In the genomic region with DNA sequence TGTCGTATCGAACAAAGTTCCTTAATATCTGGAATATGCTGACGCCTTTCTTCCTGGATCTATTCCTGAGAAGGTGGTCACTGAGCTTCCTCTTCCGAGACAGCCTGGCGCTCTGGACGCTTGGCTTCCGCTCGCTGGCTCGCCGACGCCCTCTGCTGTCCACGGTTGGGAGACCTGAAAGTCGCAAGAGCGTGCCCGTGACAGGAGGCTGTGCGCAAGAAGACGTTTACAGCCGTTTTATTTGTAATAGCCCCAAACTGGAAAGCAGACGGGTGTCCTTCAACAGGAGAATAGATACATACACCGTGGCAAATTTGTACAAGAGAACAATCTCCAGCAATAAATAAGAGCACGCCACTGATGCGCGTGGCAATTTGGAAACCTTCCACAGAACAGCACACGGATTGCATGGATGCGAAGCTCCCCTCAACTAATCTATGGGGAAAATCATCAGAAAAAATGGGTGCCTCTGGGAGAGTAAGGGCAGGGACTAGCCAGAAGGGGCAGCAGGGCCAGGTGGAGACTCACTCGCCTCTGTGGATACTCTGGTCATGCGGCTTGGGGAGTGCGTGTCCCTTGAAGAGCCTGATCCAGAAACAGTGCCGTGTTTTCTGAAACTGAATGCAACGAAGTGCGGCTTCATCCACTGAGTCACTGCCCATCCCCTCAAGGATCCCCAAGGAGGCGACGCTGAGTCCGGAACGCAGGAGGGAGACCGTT, we compare ENCODE assay signal across 8 cellular contexts. TPM values are rescaled to one million over a fixed set of nuclear protein-coding genes. Genes with fewer than 3 reads are reported as not detected.
DNase-seq lines count a peak whose midpoint lies in the region; ATAC-seq and TF ChIP-seq lines count a peak whose summit lies in the region.

No MANE protein-coding gene starts in this region.

- no peak overlapping the region for H3K9ac ChIP-seq in endodermal cell (ENCODE audit: extremely low read depth, low read length, poor library complexity, severe bottlenecking)

- H3K36me3 ChIP-seq in endodermal cell (ENCODE audit: control insufficient read depth, insufficient read depth, low read length), result no peaks in the 10 kb centered on the region

- ATAC-seq in HG03039 (IDR thresholded peaks at IDR 0.05; ENCODE audit: unreplicated experiment) (peak; percentile 75), GM21526 (IDR thresholded peaks at IDR 0.05; ENCODE audit: low FRiP score, unreplicated experiment) (no peak)

- H3K4me1 Mint-ChIP-seq in endodermal cell (peaks cover 4% of the 10 kb centered on the region), mesothelial cell of epicardium (peaks cover 3% of the 10 kb centered on the region)

- peak overlapping the region; percentile 1 for H3K27ac Mint-ChIP-seq in endodermal cell
- H3K27ac Mint-ChIP-seq in mesothelial cell of epicardium, result no peak overlapping the region

- TF ChIP-seq CTCF in GM12874 (IDR thresholded peaks at IDR 0.05; ENCODE audit: insufficient read depth, low read depth, low read length), result peak; percentile 83
- peak; percentile 94 for TF ChIP-seq CTCF in endodermal cell (conservative IDR thresholded peaks at IDR 0.05)
- TF ChIP-seq CTCF in mesothelial cell of epicardium (IDR thresholded peaks at IDR 0.05; ENCODE audit: unreplicated experiment), result peak; percentile 68

- H3K4me1 ChIP-seq in endodermal cell (ENCODE audit: control insufficient read depth, insufficient read depth, low read length), result no peaks in the 10 kb centered on the region

- H3K9me3 Mint-ChIP-seq in endodermal cell (peaks cover 6% of the 10 kb centered on the region), mesothelial cell of epicardium (no peaks in the 10 kb centered on the region)

- H3K27me3 Mint-ChIP-seq in endodermal cell (ENCODE audit: insufficient read depth), result peaks cover 25% of the 10 kb centered on the region
- peaks cover 59% of the 10 kb centered on the region for H3K27me3 Mint-ChIP-seq in mesothelial cell of epicardium (ENCODE audit: low read depth)

- H3K27me3 ChIP-seq in endodermal cell (ENCODE audit: control insufficient read depth, insufficient read depth, low read length, poor library complexity, severe bottlenecking), result peaks cover 8% of the 10 kb centered on the region

- no peak overlapping the region for H3K27ac ChIP-seq in endodermal cell (ENCODE audit: low read depth, low read length)

- no peak overlapping the region for H3K4me3 ChIP-seq in endodermal cell (ENCODE audit: low read length)

- DNase-seq in NCI-H748 treated with DMSO at 0.1 percent for 48 hours (lab: John Stamatoyannopoulos, UW) (peak; percentile 36), endodermal cell (peak; percentile 96), mesothelial cell of epicardium (ENCODE audit: low spot score in 2 of 2, unreplicated experiment in 2 of 2) (peak in 1 of 2 experiments; percentile 86)
- DNase-seq in activated CD8-positive, alpha-beta memory T cell treated with anti-CD3 and anti-CD28 coated beads, Interleukin-2, amount 50 U/mL, for 24 hours (ENCODE audit: extremely low read depth), result peak; percentile 28
- peak; percentile 59 for DNase-seq in stimulated activated CD8-positive, alpha-beta memory T cell treated with anti-CD3 and anti-CD28 coated beads, Interleukin-15, amount 100 ng/mL, for 1 hour (ENCODE audit: low read depth)

- 43% methylated on average over 33 to 36 of the region's 36 CpGs for WGBS in endodermal cell (ENCODE audit: insufficient coverage in 1 of 2, insufficient read length in 1 of 2), 2 experiments

- H3K4me3 Mint-ChIP-seq in endodermal cell, result no peak overlapping the region
- H3K4me3 Mint-ChIP-seq in mesothelial cell of epicardium, result peak overlapping the region; percentile 15

- H3K36me3 Mint-ChIP-seq in endodermal cell (ENCODE audit: low read depth), result no peaks in the 10 kb centered on the region
- H3K36me3 Mint-ChIP-seq in mesothelial cell of epicardium, result no peaks in the 10 kb centered on the region

- H3K9me3 ChIP-seq in endodermal cell (ENCODE audit: control insufficient read depth, low read length), result peaks cover 10% of the 10 kb centered on the region

RNA-seq across cellular contexts. Expression of a gene that starts 41.5 kb away (rescaled TPM):
- total RNA-seq in endodermal cell, result 100 to 1,000 TPM in 1 of 2 donors, 10 to 100 TPM in 1; 93.5 to 108 TPM
- polyA plus RNA-seq in endodermal cell (2013, experiment 1 of 2), result 149 TPM
- polyA plus RNA-seq in endodermal cell (2013, experiment 2 of 2), result 135 TPM
- total RNA-seq in mesothelial cell of epicardium, result 50.8 to 57.2 TPM (median 53.0 TPM) in 3 replicates

RNA-seq across cellular contexts. Expression of a gene that starts 42.5 kb away (rescaled TPM):
- under 1 TPM; 0.95 to 0.99 TPM for total RNA-seq in endodermal cell
- polyA plus RNA-seq in endodermal cell (2013, experiment 1 of 2), result 1.0 TPM
- polyA plus RNA-seq in endodermal cell (2013, experiment 2 of 2), result 0.87 TPM
- total RNA-seq in mesothelial cell of epicardium, result 1.2 to 1.4 TPM (median 1.3 TPM) in 3 replicates
